ENCODE assay signal across 1 cellular context in genomic region chr9:106980551-106981101, GRCh38.
TF ChIP-seq lines count a peak whose summit lies in the region.

No MANE protein-coding gene starts in this region.

TF ChIP-seq in GM23338, 12 proteins besides CTCF, POLR2A, EP300 and RAD21 (continued from another document):
- TF ChIP-seq ZNF114 (CRISPR knock-in tag; IDR thresholded peaks at IDR 0.05) (no peak), EZH2 (IDR thresholded peaks at IDR 0.05; ENCODE audit: low read depth, unreplicated experiment) (no peak), STAT1 (IDR thresholded peaks at IDR 0.05; ENCODE audit: unreplicated experiment) (no peak)
